ENCODE assay signal across 17 cellular contexts in genomic region chr15:69422336-69422895, GRCh38. TPM values are rescaled to one million over a fixed set of nuclear protein-coding genes. Genes with fewer than 3 reads are reported as not detected.
"Had no signal": no experiment of that assay in that cellular context is flagged by ENCODE, and none has a peak within 500 bp of the region (broad histone marks: within the 10 kb centered on the region; RNA-seq: fewer than 3 reads in every experiment).

No MANE protein-coding gene starts in this region.

- H3K9me3 Mint-ChIP-seq: activated CD4-positive, alpha-beta T cell treated with anti-CD3 and anti-CD28 coated beads, Interleukin-2, amount 10 ng/mL, durations not matched to agents 24 days and 14 days; activated naive CD4-positive, alpha-beta T cell treated with anti-CD3 and anti-CD28 coated beads, Interleukin-2, amount 10 ng/mL, durations not matched to agents 7 days and 5 days; activated T-helper 2 cell treated with anti-CD3 and anti-CD28 coated beads, Interferon-gamma antibody, Interleukin-2, Interleukin-4, amounts not matched to agents 10 μg/mL and 5 μg/mL and 100 μg/mL, durations not matched to agents 14 hours and 24 hours and 36 hours; naive thymus-derived CD8-positive, alpha-beta T cell; stimulated activated naive B cell treated with anti-CD40 and anti-IgM and Interleukin-4, amounts not matched to agents 10 μg/mL and 1 μg/mL and 100 μg/mL, for 72 hours; T-helper 1 cell treated with Interleukin-12 subunit alpha and Interleukin-12 subunit beta and Interleukin-4 antibody, amounts not matched to agents 30 μg/mL and 1 μg/mL, for 36 hours; WTC11 had no signal

- DNase-seq: activated CD4-positive, alpha-beta T cell treated with anti-CD3 and anti-CD28 coated beads, Interleukin-2, amount 10 ng/mL, durations not matched to agents 24 days and 14 days; activated naive CD4-positive, alpha-beta T cell treated with anti-CD3 and anti-CD28 coated beads, Interleukin-2, amount 10 ng/mL, durations not matched to agents 7 days and 5 days; adrenal gland; brain microvascular endothelial cell; dorsolateral prefrontal cortex; mucosa of descending colon; naive thymus-derived CD8-positive, alpha-beta T cell; right cardiac atrium; stimulated activated CD4-positive, alpha-beta T cell treated with anti-CD3 and anti-CD28 coated beads, Interleukin-2, amount 100 ng/mL, for 24 hours; stimulated activated naive B cell treated with anti-CD40 and anti-IgM and Interleukin-4, amounts not matched to agents 10 μg/mL and 1 μg/mL and 100 μg/mL, for 72 hours; substantia nigra; upper lobe of right lung had no signal

- H3K36me3 Mint-ChIP-seq: naive thymus-derived CD8-positive, alpha-beta T cell had no signal

- H3K27ac ChIP-seq: adrenal gland, brain microvascular endothelial cell, dorsolateral prefrontal cortex, esophagus muscularis mucosa, neutrophil, upper lobe of right lung had no signal

- H3K4me3 Mint-ChIP-seq: activated CD4-positive, alpha-beta T cell treated with anti-CD3 and anti-CD28 coated beads, Interleukin-2, amount 10 ng/mL, durations not matched to agents 24 days and 14 days; activated naive CD4-positive, alpha-beta T cell treated with anti-CD3 and anti-CD28 coated beads, Interleukin-2, amount 10 ng/mL, durations not matched to agents 7 days and 5 days; naive thymus-derived CD8-positive, alpha-beta T cell; stimulated activated naive B cell treated with anti-CD40 and anti-IgM and Interleukin-4, amounts not matched to agents 10 μg/mL and 1 μg/mL and 100 μg/mL, for 72 hours; T-helper 1 cell treated with Interleukin-12 subunit alpha and Interleukin-12 subunit beta and Interleukin-4 antibody, amounts not matched to agents 30 μg/mL and 1 μg/mL, for 36 hours; WTC11 had no signal

- H3K4me1 ChIP-seq: adrenal gland, esophagus muscularis mucosa, upper lobe of right lung had no signal

- ATAC-seq: mucosa of descending colon; naive thymus-derived CD8-positive, alpha-beta T cell; right cardiac atrium; stimulated activated naive B cell treated with anti-CD40 and anti-IgM and Interleukin-4, amounts not matched to agents 10 μg/mL and 1 μg/mL and 100 μg/mL, for 72 hours; upper lobe of right lung; WTC11 had no signal

- H3K4me3 ChIP-seq: adrenal gland, dorsolateral prefrontal cortex, esophagus muscularis mucosa, mucosa of descending colon, upper lobe of right lung had no signal

- H3K27me3 ChIP-seq: adrenal gland, brain microvascular endothelial cell, dorsolateral prefrontal cortex, esophagus muscularis mucosa, neutrophil, upper lobe of right lung had no signal

- H3K27me3 Mint-ChIP-seq: activated CD4-positive, alpha-beta T cell treated with anti-CD3 and anti-CD28 coated beads, Interleukin-2, amount 10 ng/mL, durations not matched to agents 24 days and 14 days; activated naive CD4-positive, alpha-beta T cell treated with anti-CD3 and anti-CD28 coated beads, Interleukin-2, amount 10 ng/mL, durations not matched to agents 7 days and 5 days had no signal

- H3K36me3 ChIP-seq: adrenal gland, esophagus muscularis mucosa, upper lobe of right lung had no signal

- H3K27ac Mint-ChIP-seq: activated CD4-positive, alpha-beta T cell treated with anti-CD3 and anti-CD28 coated beads, Interleukin-2, amount 10 ng/mL, durations not matched to agents 24 days and 14 days; activated naive CD4-positive, alpha-beta T cell treated with anti-CD3 and anti-CD28 coated beads, Interleukin-2, amount 10 ng/mL, durations not matched to agents 7 days and 5 days; activated T-helper 2 cell treated with anti-CD3 and anti-CD28 coated beads, Interferon-gamma antibody, Interleukin-2, Interleukin-4, amounts not matched to agents 10 μg/mL and 5 μg/mL and 100 μg/mL, durations not matched to agents 14 hours and 24 hours and 36 hours; naive thymus-derived CD8-positive, alpha-beta T cell; stimulated activated naive B cell treated with anti-CD40 and anti-IgM and Interleukin-4, amounts not matched to agents 10 μg/mL and 1 μg/mL and 100 μg/mL, for 72 hours; T-helper 1 cell treated with Interleukin-12 subunit alpha and Interleukin-12 subunit beta and Interleukin-4 antibody, amounts not matched to agents 30 μg/mL and 1 μg/mL, for 36 hours; WTC11 had no signal

- H3K4me1 Mint-ChIP-seq: naive thymus-derived CD8-positive, alpha-beta T cell; stimulated activated naive B cell treated with anti-CD40 and anti-IgM and Interleukin-4, amounts not matched to agents 10 μg/mL and 1 μg/mL and 100 μg/mL, for 72 hours; WTC11 had no signal

- H3K9me3 ChIP-seq: adrenal gland, esophagus muscularis mucosa, mucosa of descending colon, neutrophil, upper lobe of right lung had no signal

RNA-seq across cellular contexts. Expression of gene KIF23, which starts 8.3 kb away (rescaled TPM):
- total RNA-seq: naive thymus-derived CD8-positive, alpha-beta T cell had no signal
- polyA plus RNA-seq: naive thymus-derived CD8-positive, alpha-beta T cell had no signal
